In genomic region chr15:81049835-81050234, GRCh38 we compare ENCODE assay signal across 24 cellular contexts. TPM values are rescaled to one million over a fixed set of nuclear protein-coding genes. Genes with fewer than 3 reads are reported as not detected.
DNase-seq lines count a peak whose midpoint lies in the region; ATAC-seq lines count a peak whose summit lies in the region.
"Had no signal": no experiment of that assay in that cellular context is flagged by ENCODE, and none has a peak within 500 bp of the region (broad histone marks: within the 10 kb centered on the region; RNA-seq: fewer than 3 reads in every experiment).

No MANE protein-coding gene starts in this region.

- no peak for ATAC-seq in GM18517 (IDR thresholded peaks at IDR 0.05; ENCODE audit: unreplicated experiment)
- no peak for ATAC-seq in stimulated activated naive CD8-positive, alpha-beta T cell treated with anti-CD3 and anti-CD28 coated beads, Interleukin-15, amount 100 ng/mL, for 72 hours
- ATAC-seq: heart left ventricle had no signal

- no peak overlapping the region for H3K27ac Mint-ChIP-seq in stimulated activated naive CD8-positive, alpha-beta T cell treated with anti-CD3 and anti-CD28 coated beads, Interleukin-15, amount 100 ng/mL, for 72 hours
- H3K27ac Mint-ChIP-seq: activated B cell treated with CpG ODN at 0.5 μM for 24 hours had no signal

- in situ Hi-C loops in G401 (cut with HindIII; ENCODE audit: low sequenced_read_pairs) = no loop called here

- peaks cover 7% of the 10 kb centered on the region for H3K4me1 Mint-ChIP-seq in stimulated activated naive CD8-positive, alpha-beta T cell treated with anti-CD3 and anti-CD28 coated beads, Interleukin-15, amount 100 ng/mL, for 72 hours

- DNase-seq in Ammon's horn (ENCODE audit: low spot score) (peak; percentile 86), G401 (ENCODE audit: low spot score) (peak; percentile 90), caudate nucleus (lab: John Stamatoyannopoulos, UW) (peak in 52 of 61 donors; percentile 2 to 82 (median 50)), islet precursor cell (peak; percentile 60), hepatic stellate cell (ENCODE audit: low spot score) (no peak)
- DNase-seq in stimulated activated naive CD8-positive, alpha-beta T cell treated with anti-CD3 and anti-CD28 coated beads, Interleukin-15, amount 100 ng/mL, for 72 hours = no peak
- DNase-seq in effector CD8-positive, alpha-beta T cell (lab: John Stamatoyannopoulos, UW) = no peak
- DNase-seq: activated B cell treated with CpG ODN at 0.5 μM for 24 hours; activated CD4-positive, alpha-beta T cell treated with anti-CD3 and anti-CD28 coated beads, Interleukin-2, amount 50 U/mL, for 4 hours; activated gamma-delta T cell treated with Interleukin-2 at 50 U/mL for 16 hours; DMS53; GF-D8; heart left ventricle; Karpas-422; left ventricle myocardium inferior; NCI-H446 treated with DMSO at 0.1 percent for 48 hours; stimulated activated CD4-positive, alpha-beta T cell treated with anti-CD3 and anti-CD28 coated beads, Interleukin-1b, Interleukin-23, amount 100 ng/mL, for 48 hours; T-helper 9 cell; testis had no signal

- H3K4me3 Mint-ChIP-seq in stimulated activated naive CD8-positive, alpha-beta T cell treated with anti-CD3 and anti-CD28 coated beads, Interleukin-15, amount 100 ng/mL, for 72 hours = no peak overlapping the region
- H3K4me3 Mint-ChIP-seq: activated B cell treated with CpG ODN at 0.5 μM for 24 hours had no signal

- no peaks in the 10 kb centered on the region for H3K27me3 Mint-ChIP-seq in stimulated activated naive CD8-positive, alpha-beta T cell treated with anti-CD3 and anti-CD28 coated beads, Interleukin-15, amount 100 ng/mL, for 72 hours
- H3K27me3 Mint-ChIP-seq: activated B cell treated with CpG ODN at 0.5 μM for 24 hours had no signal

- peaks cover 6 to 15% of the 10 kb centered on the region in 2 donors for H3K9me3 Mint-ChIP-seq in stimulated activated naive CD8-positive, alpha-beta T cell treated with anti-CD3 and anti-CD28 coated beads, Interleukin-15, amount 100 ng/mL, for 72 hours

- no peak overlapping the region for H3K27ac ChIP-seq in caudate nucleus (ENCODE audit: low read depth, low read length)
- H3K27ac ChIP-seq: coronary artery, heart left ventricle, left ventricle myocardium inferior, prostate gland, skin epidermis, testis, vagina had no signal

RNA-seq across cellular contexts. Expression of gene TLNRD1, which starts 49.1 kb away (rescaled TPM):
- total RNA-seq in G401 (2014; rRNA removed; shearing (Covaris generic)) = 40.7 and 42.6 TPM in 2 replicates

Comparison
In these comparisons a context has a peak if more than half of its experiments do, and no peak if none do; other contexts are left out.
1. DNase-seq: peak in Ammon's horn (single experiment), G401 (single experiment), caudate nucleus (52 of 61) and islet precursor cell (single experiment); none in stimulated activated naive CD8-positive, alpha-beta T cell treated with anti-CD3 and anti-CD28 coated beads, Interleukin-15, amount 100 ng/mL, for 72 hours (0 of 2), hepatic stellate cell (single experiment) and effector CD8-positive, alpha-beta T cell (single experiment).